In the genomic region with DNA sequence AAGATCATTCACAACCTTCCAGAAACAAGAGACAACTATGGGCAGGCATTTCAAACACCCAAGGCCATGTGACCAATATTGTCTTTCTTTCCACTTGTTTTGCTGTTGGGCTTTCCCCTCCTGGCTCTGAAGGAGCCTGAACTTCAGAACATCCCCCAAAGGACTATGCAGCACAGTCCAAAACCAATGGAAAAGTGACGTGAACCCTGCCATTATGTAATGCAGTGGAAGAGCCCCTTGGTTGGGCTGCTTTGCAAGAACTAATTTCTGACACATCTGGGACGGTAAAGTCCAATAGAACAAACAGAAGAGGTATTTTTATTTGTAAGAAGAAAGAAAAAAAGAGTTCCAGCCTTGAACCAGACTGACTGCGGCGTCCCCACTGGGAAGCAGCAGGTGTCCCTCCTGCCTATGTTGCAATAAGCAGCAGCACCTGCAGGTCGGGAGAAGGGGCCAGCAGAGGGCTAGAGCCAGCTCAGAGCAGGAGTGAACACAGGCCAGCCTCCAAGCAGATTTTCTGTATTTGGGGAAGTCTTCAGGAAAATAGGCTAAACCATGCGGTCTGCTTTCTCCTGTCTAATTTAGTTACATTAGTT, we compare ENCODE assay signal across 9 cellular contexts.
DNase-seq lines count a peak whose midpoint lies in the region; ATAC-seq and TF ChIP-seq lines count a peak whose summit lies in the region.
"Had no signal": no experiment of that assay in that cellular context is flagged by ENCODE, and none has a peak within 500 bp of the region (broad histone marks: within the 10 kb centered on the region; RNA-seq: fewer than 3 reads in every experiment).

No MANE protein-coding gene starts in this region.

- H2AFZ ChIP-seq in neuronal stem cell (ENCODE audit: low read length) = peak overlapping the region; percentile 42

- TF ChIP-seq CTCF in GM12873 (IDR thresholded peaks at IDR 0.05; ENCODE audit: insufficient read depth, low read depth, low read length, missing control alignments) = peak; percentile 61
- no peak for TF ChIP-seq CTCF in suprapubic skin (IDR thresholded peaks at IDR 0.05)

- H2AK5ac ChIP-seq in neuronal stem cell (ENCODE audit: low read depth, low read length) = no peak overlapping the region

- H3K14ac ChIP-seq in neuronal stem cell (ENCODE audit: low read length) = no peak overlapping the region

- no peak overlapping the region for H3K4ac ChIP-seq in neuronal stem cell (ENCODE audit: low read length)

- H4K91ac ChIP-seq in neuronal stem cell (ENCODE audit: low read depth, low read length, poor library complexity) = no peak overlapping the region

- peaks cover 0 to 3% of the 10 kb centered on the region in 2 donors for H3K9me3 ChIP-seq in neuronal stem cell (replicated peaks in 1 of 2; ENCODE audit: control insufficient read depth in 2 of 2, insufficient read depth in 1 of 2, low read depth in 1 of 2, low read length in 2 of 2)
- H3K9me3 ChIP-seq in suprapubic skin = no peaks in the 10 kb centered on the region

- no peak for TF ChIP-seq POLR2A in suprapubic skin (IDR thresholded peaks at IDR 0.05)

- no peak overlapping the region for H2BK120ac ChIP-seq in neuronal stem cell (ENCODE audit: low read depth, low read length)

- H3K4me1 ChIP-seq in neuronal stem cell (ENCODE audit: control insufficient read depth in 2 of 2, insufficient read depth in 1 of 2, low read depth in 1 of 2, low read length in 2 of 2) (peaks cover 4% of the 10 kb centered on the region in 2 donors), suprapubic skin (peaks cover 11% of the 10 kb centered on the region)

- H3K9ac ChIP-seq in neuronal stem cell (ENCODE audit: low read depth, low read length, poor library complexity) = no peak overlapping the region

- no peak overlapping the region for H3K18ac ChIP-seq in neuronal stem cell (ENCODE audit: low read length)

- no peaks in the 10 kb centered on the region for H3K79me1 ChIP-seq in neuronal stem cell (ENCODE audit: low read depth, low read length)

- no peak overlapping the region for H2BK5ac ChIP-seq in neuronal stem cell (ENCODE audit: low read length)

- TF ChIP-seq EP300 in suprapubic skin (IDR thresholded peaks at IDR 0.05) = no peak

- H3K4me3 ChIP-seq in neuronal stem cell (ENCODE audit: low read length in 2 of 2) = no peak overlapping the region
- no peak overlapping the region for H3K4me3 ChIP-seq in suprapubic skin

- H3K27me3 ChIP-seq in neuronal stem cell (ENCODE audit: control insufficient read depth in 3 of 3, insufficient read depth in 3 of 3, low read depth in 1 of 3, low read length in 3 of 3) (peaks cover 0 to 6% (median 0%) of the 10 kb centered on the region in 3 experiments), suprapubic skin (no peaks in the 10 kb centered on the region)

- DNase-seq in NCI-H1417 (lab: John Stamatoyannopoulos, UW) (peak in 2 of 3 experiments; percentile 54 to 75), cerebellar cortex (ENCODE audit: low spot score) (peak; percentile 80), neuronal stem cell (ENCODE audit: low spot score) (no peak), epidermal melanocyte (ENCODE audit: insufficient read length, low spot score) (no peak), mesenteric fat pad (ENCODE audit: low spot score) (no peak), suprapubic skin (ENCODE audit: low spot score in 2 of 2) (no peak)
- DNase-seq: NCI-H1930 had no signal

- H2BK15ac ChIP-seq in neuronal stem cell (ENCODE audit: low read length) = no peak overlapping the region

- WGBS in neuronal stem cell (ENCODE audit: extremely low coverage in 2 of 2, insufficient read length in 2 of 2, insufficient replicate concordance in 1 of 2), 2 donors = no CpG with 5 or more reads among the region's 6 CpGs
- WGBS in suprapubic skin = 60% methylated on average over 6 of the region's 6 CpGs

- no peak overlapping the region for H3K4me2 ChIP-seq in neuronal stem cell (ENCODE audit: insufficient read depth, low read length, poor library complexity, severe bottlenecking)

- no peak overlapping the region for H3K27ac ChIP-seq in neuronal stem cell (replicated peaks; ENCODE audit: low read length)
- H3K27ac ChIP-seq in suprapubic skin = no peak overlapping the region

- ATAC-seq in HG02763 (IDR thresholded peaks at IDR 0.05; ENCODE audit: unreplicated experiment) = no peak

- no peak overlapping the region for H4K8ac ChIP-seq in neuronal stem cell (ENCODE audit: low read depth, low read length)

- H2BK12ac ChIP-seq in neuronal stem cell (ENCODE audit: low read length) = no peak overlapping the region

- no peaks in the 10 kb centered on the region for H3K36me3 ChIP-seq in neuronal stem cell (replicated peaks in 1 of 2; ENCODE audit: control insufficient read depth in 2 of 2, insufficient read depth in 2 of 2, low read length in 2 of 2)
- H3K36me3 ChIP-seq in suprapubic skin = no peaks in the 10 kb centered on the region

- H3K23ac ChIP-seq in neuronal stem cell (ENCODE audit: low read depth, low read length, poor library complexity) = no peak overlapping the region

Comparison
In these comparisons a context has a peak if more than half of its experiments do, and no peak if none do; other contexts are left out.
1. DNase-seq: peak in NCI-H1417 (2 of 3) and cerebellar cortex (single experiment); none in neuronal stem cell (single experiment), epidermal melanocyte (single experiment), mesenteric fat pad (single experiment) and suprapubic skin (0 of 2).